ENCODE assay signal across 1 cellular context in the genomic region with DNA sequence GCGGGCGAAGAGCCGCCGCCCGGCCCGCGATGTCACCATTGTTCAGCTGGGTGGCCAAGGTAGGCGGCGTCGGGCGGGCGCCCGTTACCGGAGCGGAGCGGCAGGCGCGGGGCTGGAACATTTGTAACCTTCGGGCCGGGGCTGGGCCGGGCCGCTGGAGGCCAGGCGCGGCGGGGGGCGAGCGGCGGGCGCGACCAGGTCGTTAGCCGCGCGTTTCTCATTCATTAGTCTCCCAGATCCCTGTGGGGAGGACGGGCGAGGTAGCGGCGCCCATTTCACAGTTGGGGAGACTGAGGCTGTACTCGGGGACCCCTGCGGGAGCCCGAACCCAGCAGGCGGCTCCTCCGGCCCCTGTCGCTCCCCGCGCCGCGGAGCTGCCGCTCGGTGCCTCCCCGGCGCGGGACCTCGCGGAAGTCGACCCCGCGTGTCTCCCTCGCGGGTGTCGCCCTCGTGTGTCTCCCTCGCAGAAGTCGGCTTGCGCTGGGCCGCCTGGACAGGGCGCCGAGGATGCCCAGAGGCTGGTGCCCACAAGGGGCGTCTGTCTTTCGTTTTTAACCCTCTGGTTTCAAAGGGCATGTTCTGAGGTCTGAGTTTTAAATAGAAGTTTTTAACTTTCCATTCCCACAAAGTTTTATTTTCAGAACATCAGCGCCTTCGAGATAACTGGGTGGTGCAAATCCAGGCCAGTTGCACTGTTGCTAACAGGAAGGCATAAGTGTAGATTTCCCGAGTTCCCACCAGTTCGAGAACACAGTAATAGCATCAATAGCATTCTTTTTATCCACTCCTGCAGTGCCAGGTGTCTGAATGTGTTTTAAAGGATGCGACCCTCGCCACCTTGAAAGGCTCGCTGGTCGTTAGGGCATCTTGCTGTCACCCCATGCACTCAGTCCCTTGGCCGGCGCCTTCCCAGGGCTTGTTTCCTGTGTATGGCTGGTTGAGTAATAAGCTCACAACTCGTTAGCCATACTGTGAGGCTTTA.
A peak's percentile ranks its signal among the peaks of the same experiment; 100 is the strongest.
TF ChIP-seq lines count a peak whose summit lies in the region.

No MANE protein-coding gene starts in this region.

TF ChIP-seq in H1, 55 proteins besides CTCF, POLR2A, EP300 and RAD21 (continued from another document):
- TF ChIP-seq, protein P1, sequence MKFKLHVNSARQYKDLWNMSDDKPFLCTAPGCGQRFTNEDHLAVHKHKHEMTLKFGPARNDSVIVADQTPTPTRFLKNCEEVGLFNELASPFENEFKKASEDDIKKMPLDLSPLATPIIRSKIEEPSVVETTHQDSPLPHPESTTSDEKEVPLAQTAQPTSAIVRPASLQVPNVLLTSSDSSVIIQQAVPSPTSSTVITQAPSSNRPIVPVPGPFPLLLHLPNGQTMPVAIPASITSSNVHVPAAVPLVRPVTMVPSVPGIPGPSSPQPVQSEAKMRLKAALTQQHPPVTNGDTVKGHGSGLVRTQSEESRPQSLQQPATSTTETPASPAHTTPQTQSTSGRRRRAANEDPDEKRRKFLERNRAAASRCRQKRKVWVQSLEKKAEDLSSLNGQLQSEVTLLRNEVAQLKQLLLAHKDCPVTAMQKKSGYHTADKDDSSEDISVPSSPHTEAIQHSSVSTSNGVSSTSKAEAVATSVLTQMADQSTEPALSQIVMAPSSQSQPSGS (IDR thresholded peaks at IDR 0.05; ENCODE audit: low read length), result 0 out of 2 replicates have a peak, but pooled peaks have one; percentile 47
- TF ChIP-seq GABPA (IDR thresholded peaks at IDR 0.05; ENCODE audit: borderline replicate concordance, insufficient read depth, low read length), result no peak
- TF ChIP-seq KDM4A (IDR thresholded peaks at IDR 0.05; ENCODE audit: low read depth, low read length, severe bottlenecking), result peak; percentile 81
- TF ChIP-seq PHF8 (conservative IDR thresholded peaks at IDR 0.05; ENCODE audit: low read depth, low read length), result peak; percentile 59
- TF ChIP-seq HDAC2 (IDR thresholded peaks at IDR 0.05; ENCODE audit: borderline replicate concordance in 1 of 2, low read depth in 2 of 2, low read length in 2 of 2), result peak in 1 of 2 experiments; percentile 90; a peak in 2 of 4 replicates
- TF ChIP-seq, protein P2, sequence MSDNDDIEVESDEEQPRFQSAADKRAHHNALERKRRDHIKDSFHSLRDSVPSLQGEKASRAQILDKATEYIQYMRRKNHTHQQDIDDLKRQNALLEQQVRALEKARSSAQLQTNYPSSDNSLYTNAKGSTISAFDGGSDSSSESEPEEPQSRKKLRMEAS (IDR thresholded peaks at IDR 0.05), result peak; percentile 51; the same call in 1 of the 2 replicates
- TF ChIP-seq ASH2L (IDR thresholded peaks at IDR 0.05; ENCODE audit: low read length), result peak; percentile 87
